8 cellular contexts compared by ENCODE assay signal in genomic region chr3:134357914-134358811, GRCh38. TPM values are rescaled to one million over a fixed set of nuclear protein-coding genes. Genes with fewer than 3 reads are reported as not detected.
DNase-seq lines count a peak whose midpoint lies in the region; ATAC-seq and TF ChIP-seq lines count a peak whose summit lies in the region.

No MANE protein-coding gene starts in this region.

- no peaks in the 10 kb centered on the region for H3K36me3 ChIP-seq in mucosa of descending colon (ENCODE audit: low read depth)

- DNase-seq in NCI-H748 (lab: John Stamatoyannopoulos, UW; ENCODE audit: unreplicated experiment) (peak; percentile 1), NCI-H748 treated with DMSO at 0.1 percent for 48 hours (lab: John Stamatoyannopoulos, UW) (no peak), NCI-H2171 treated with DMSO at 0.1 percent for 48 hours (lab: John Stamatoyannopoulos, UW) (peak; percentile 79), dermis blood vessel endothelial cell (peak; percentile 48), mucosa of descending colon (peak; percentile 41 to 52 (median 42))

- TF ChIP-seq CTCF in mucosa of descending colon (IDR thresholded peaks at IDR 0.05) = no peak

- peak; percentile 12 for ATAC-seq in mucosa of descending colon
- ATAC-seq in HG02642 (IDR thresholded peaks at IDR 0.05; ENCODE audit: poor library complexity, unreplicated experiment) = no peak
- ATAC-seq in GM18511 (IDR thresholded peaks at IDR 0.05; ENCODE audit: unreplicated experiment) = no peak
- ATAC-seq in GM21529 (IDR thresholded peaks at IDR 0.05; ENCODE audit: unreplicated experiment) = no peak

- H3K4me3 ChIP-seq in mucosa of descending colon = no peak overlapping the region

- peaks cover 15% of the 10 kb centered on the region for H3K4me1 ChIP-seq in mucosa of descending colon (ENCODE audit: low read depth)

- intact Hi-C loops in mucosa of descending colon (cut with DNase I, micrococcal nuclease) = no loop called here

- H3K9me3 ChIP-seq in mucosa of descending colon = no peaks in the 10 kb centered on the region

RNA-seq across cellular contexts. Expression of gene AMOTL2, which starts 16.1 kb away (rescaled TPM):
- total RNA-seq in dermis blood vessel endothelial cell (104 and 130 TPM in 2 replicates), mucosa of descending colon (10 to 100 TPM; 17.9 to 35.1 (median 21.2) TPM)
